In genomic region chr10:70804424-70804814, GRCh38 we compare ENCODE assay signal across 1 cellular context.
TF ChIP-seq lines count a peak whose summit lies in the region.

No MANE protein-coding gene starts in this region.

TF ChIP-seq in HepG2, 621 proteins besides CTCF, POLR2A, EP300 and RAD21:
- TF ChIP-seq HOXA3 (CRISPR knock-in tag; IDR thresholded peaks at IDR 0.05) (no peak), FOSL2 (CRISPR knock-in tag; IDR thresholded peaks at IDR 0.05) (peak; percentile 51; the same call in 1 of the 2 replicates)
